In the genomic region with DNA sequence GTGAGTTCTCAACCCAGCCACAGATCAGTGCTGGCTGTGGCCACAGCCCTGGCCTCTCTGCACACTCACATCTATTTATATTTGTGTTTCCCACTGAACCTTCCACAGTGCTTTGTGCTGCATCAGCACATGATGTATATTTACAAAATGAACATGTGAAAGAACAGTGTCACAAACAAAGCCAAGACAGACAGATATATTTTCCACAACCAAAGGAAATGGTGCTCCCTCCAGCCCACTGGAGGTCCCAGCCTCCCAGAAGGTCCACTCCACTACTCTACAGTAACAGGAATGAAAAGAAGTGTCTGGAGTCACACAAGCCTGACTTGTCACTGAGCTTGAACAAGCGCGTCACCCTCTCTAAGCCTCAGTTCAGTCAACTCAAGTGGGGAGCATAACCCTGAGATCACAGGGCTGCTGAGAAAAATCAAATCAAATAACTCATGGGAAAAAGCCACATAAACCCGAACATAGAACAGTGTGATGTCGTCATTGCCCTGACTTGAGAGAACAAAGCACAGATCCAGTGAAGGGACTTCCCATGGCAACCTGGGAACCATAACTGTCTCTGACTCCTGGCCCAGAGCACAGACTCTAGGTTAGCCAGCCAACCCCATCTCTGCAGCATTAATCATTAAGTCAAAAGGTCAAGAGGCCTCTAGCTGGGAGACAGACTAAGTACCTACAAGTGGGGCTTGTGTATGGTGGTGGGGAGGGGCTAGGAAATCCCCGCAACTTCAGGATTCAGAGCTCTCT, we compare ENCODE assay signal across 11 cellular contexts.
DNase-seq lines count a peak whose midpoint lies in the region; ATAC-seq and TF ChIP-seq lines count a peak whose summit lies in the region.
"Had no signal": no experiment of that assay in that cellular context is flagged by ENCODE, and none has a peak within 500 bp of the region (broad histone marks: within the 10 kb centered on the region; RNA-seq: fewer than 3 reads in every experiment).

No MANE protein-coding gene starts in this region.

- H3F3A ChIP-seq in SK-N-SH (replicated peaks; ENCODE audit: insufficient read depth): no peaks in the 10 kb centered on the region

- H3K9me3 Mint-ChIP-seq in type B pancreatic cell: no peaks in the 10 kb centered on the region

- TF ChIP-seq RAD21 in SK-N-SH (IDR thresholded peaks at IDR 0.05; ENCODE audit: low read length): no peak

- H3K9me2 ChIP-seq in SK-N-SH: no peaks in the 10 kb centered on the region

- peaks cover 5% of the 10 kb centered on the region for H3K27me3 Mint-ChIP-seq in type B pancreatic cell

- H3K4me3 ChIP-seq in SK-N-SH (ENCODE audit: low read depth in 2 of 2, low read length in 1 of 2): no peak overlapping the region

- no peak for DNase-seq in SK-N-SH
- peak; percentile 2 for DNase-seq in SK-MEL-5 (ENCODE audit: low read depth, low spot score)
- peak; percentile 97 for DNase-seq in kidney glomerular epithelial cell (lab: John Stamatoyannopoulos, UW)
- no peak for DNase-seq in type B pancreatic cell (ENCODE audit: extremely low spot score, unreplicated experiment)
- no peak for DNase-seq in SKM-1 (lab: John Stamatoyannopoulos, UW; ENCODE audit: unreplicated experiment)
- no peak for DNase-seq in SHP77 treated with DMSO at 0.1 percent for 48 hours (lab: John Stamatoyannopoulos, UW)
- DNase-seq: activated gamma-delta T cell treated with Interleukin-2 at 50 U/mL for 16 hours; effector CD8-positive, alpha-beta T cell; KG1 had no signal

- ATAC-seq in SK-N-SH treated with all-trans-retinoic acid at 6 μM for 48 hours (no peak), GM21528 (IDR thresholded peaks at IDR 0.05; ENCODE audit: low FRiP score, unreplicated experiment) (no peak)

- H4K20me1 ChIP-seq in SK-N-SH (ENCODE audit: insufficient read depth): no peaks in the 10 kb centered on the region

- TF ChIP-seq CTCF in SK-N-SH (IDR thresholded peaks at IDR 0.05) (no peak), type B pancreatic cell (conservative IDR thresholded peaks at IDR 0.05) (no peak)

- POLR2A ChIA-PET in SK-N-SH (lab: Yijun Ruan, JAX): no interaction called here

- H3K27ac ChIP-seq in SK-N-SH (ENCODE audit: low read depth in 2 of 2, low read length in 1 of 2): no peak overlapping the region

- 71% methylated on average over 5 of the region's 5 CpGs for whole genome bisulfite sequencing in SK-N-SH (ENCODE audit: low lambda C conversion rate)

- in situ Hi-C loops in SK-MEL-5 (cut with HindIII; ENCODE audit: low pct_unique_long_range_greater_than_20kb, low sequenced_read_pairs): no loop called here

- no peak overlapping the region for H3K9ac ChIP-seq in SK-N-SH

- no peaks in the 10 kb centered on the region for H3K36me3 Mint-ChIP-seq in type B pancreatic cell

- peaks cover 0 to 13% of the 10 kb centered on the region in 2 experiments; a peak in 1 of 4 replicates for H3K4me1 ChIP-seq in SK-N-SH (ENCODE audit: control insufficient read depth in 1 of 2, insufficient read depth in 2 of 2, low read depth in 1 of 2, low read length in 1 of 2)

- CTCF ChIA-PET in SK-N-SH (lab: Yijun Ruan, JAX): interaction anchor here (1.1 to 1.9 kb wide), 2 partner anchors 185 to 444 kb away, joined by 3 to 4 read pairs; no protein-coding TSS in a partner anchor

- peak overlapping the region; percentile 24 for H3K4me3 Mint-ChIP-seq in type B pancreatic cell

- peaks cover 47% of the 10 kb centered on the region for H3K4me1 Mint-ChIP-seq in type B pancreatic cell (ENCODE audit: unreplicated experiment)

- H3K36me3 ChIP-seq in SK-N-SH (replicated peaks in 1 of 2; ENCODE audit: control insufficient read depth in 1 of 2, insufficient read depth in 2 of 2, low read length in 1 of 2): no peaks in the 10 kb centered on the region

- no peak overlapping the region for H3K4me2 ChIP-seq in SK-N-SH

- TF ChIP-seq EP300 in SK-N-SH (IDR thresholded peaks at IDR 0.05; ENCODE audit: borderline replicate concordance in 1 of 2, low read depth in 1 of 2, low read length in 1 of 2): no peak

- no peaks in the 10 kb centered on the region for H3K27me3 ChIP-seq in SK-N-SH (ENCODE audit: insufficient read depth)

- H3K27ac Mint-ChIP-seq in type B pancreatic cell: peak overlapping the region; percentile 73

- H3K9me3 ChIP-seq in SK-N-SH: no peaks in the 10 kb centered on the region

- no peaks in the 10 kb centered on the region for H3K79me2 ChIP-seq in SK-N-SH (ENCODE audit: insufficient read depth)

- H2AFZ ChIP-seq in SK-N-SH (ENCODE audit: low read depth): no peak overlapping the region

TF ChIP-seq in SK-N-SH treated with all-trans-retinoic acid at 6 μM for 48 hours, 23 proteins besides CTCF, POLR2A, EP300 and RAD21:
- TF ChIP-seq ESRRG (CRISPR knock-in tag; IDR thresholded peaks at IDR 0.05): no peak
- 0 out of 2 replicates have a peak, but pooled peaks have one; percentile 8 for TF ChIP-seq ISL1 (CRISPR knock-in tag; IDR thresholded peaks at IDR 0.05)

TF ChIP-seq in SK-N-SH, 30 proteins besides CTCF, POLR2A, EP300 and RAD21:
- TF ChIP-seq, protein P1, sequence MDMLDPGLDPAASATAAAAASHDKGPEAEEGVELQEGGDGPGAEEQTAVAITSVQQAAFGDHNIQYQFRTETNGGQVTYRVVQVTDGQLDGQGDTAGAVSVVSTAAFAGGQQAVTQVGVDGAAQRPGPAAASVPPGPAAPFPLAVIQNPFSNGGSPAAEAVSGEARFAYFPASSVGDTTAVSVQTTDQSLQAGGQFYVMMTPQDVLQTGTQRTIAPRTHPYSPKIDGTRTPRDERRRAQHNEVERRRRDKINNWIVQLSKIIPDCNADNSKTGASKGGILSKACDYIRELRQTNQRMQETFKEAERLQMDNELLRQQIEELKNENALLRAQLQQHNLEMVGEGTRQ (IDR thresholded peaks at IDR 0.05; ENCODE audit: borderline replicate concordance, low read depth, low read length): no peak
- TF ChIP-seq ELF1 (IDR thresholded peaks at IDR 0.05): no peak
- no peak for TF ChIP-seq GATA2 (CRISPR knock-in tag; IDR thresholded peaks at IDR 0.05)
- TF ChIP-seq CHD2 (IDR thresholded peaks at IDR 0.05; ENCODE audit: low read length, partially characterized antibody): no peak
- no peak for TF ChIP-seq JUND (IDR thresholded peaks at IDR 0.05)
- TF ChIP-seq TEAD4 (IDR thresholded peaks at IDR 0.05; ENCODE audit: borderline replicate concordance, insufficient read depth): no peak
- TF ChIP-seq, protein P2, sequence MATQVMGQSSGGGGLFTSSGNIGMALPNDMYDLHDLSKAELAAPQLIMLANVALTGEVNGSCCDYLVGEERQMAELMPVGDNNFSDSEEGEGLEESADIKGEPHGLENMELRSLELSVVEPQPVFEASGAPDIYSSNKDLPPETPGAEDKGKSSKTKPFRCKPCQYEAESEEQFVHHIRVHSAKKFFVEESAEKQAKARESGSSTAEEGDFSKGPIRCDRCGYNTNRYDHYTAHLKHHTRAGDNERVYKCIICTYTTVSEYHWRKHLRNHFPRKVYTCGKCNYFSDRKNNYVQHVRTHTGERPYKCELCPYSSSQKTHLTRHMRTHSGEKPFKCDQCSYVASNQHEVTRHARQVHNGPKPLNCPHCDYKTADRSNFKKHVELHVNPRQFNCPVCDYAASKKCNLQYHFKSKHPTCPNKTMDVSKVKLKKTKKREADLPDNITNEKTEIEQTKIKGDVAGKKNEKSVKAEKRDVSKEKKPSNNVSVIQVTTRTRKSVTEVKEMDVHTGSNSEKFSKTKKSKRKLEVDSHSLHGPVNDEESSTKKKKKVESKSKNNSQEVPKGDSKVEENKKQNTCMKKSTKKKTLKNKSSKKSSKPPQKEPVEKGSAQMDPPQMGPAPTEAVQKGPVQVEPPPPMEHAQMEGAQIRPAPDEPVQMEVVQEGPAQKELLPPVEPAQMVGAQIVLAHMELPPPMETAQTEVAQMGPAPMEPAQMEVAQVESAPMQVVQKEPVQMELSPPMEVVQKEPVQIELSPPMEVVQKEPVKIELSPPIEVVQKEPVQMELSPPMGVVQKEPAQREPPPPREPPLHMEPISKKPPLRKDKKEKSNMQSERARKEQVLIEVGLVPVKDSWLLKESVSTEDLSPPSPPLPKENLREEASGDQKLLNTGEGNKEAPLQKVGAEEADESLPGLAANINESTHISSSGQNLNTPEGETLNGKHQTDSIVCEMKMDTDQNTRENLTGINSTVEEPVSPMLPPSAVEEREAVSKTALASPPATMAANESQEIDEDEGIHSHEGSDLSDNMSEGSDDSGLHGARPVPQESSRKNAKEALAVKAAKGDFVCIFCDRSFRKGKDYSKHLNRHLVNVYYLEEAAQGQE (IDR thresholded peaks at IDR 0.05; ENCODE audit: low read depth, low read length): no peak
- no peak for TF ChIP-seq NRF1 (IDR thresholded peaks at IDR 0.05; ENCODE audit: low read depth, low read length)
- TF ChIP-seq FOXM1 (IDR thresholded peaks at IDR 0.05; ENCODE audit: low read depth): no peak
- no peak for TF ChIP-seq RXRA (IDR thresholded peaks at IDR 0.05; ENCODE audit: borderline replicate concordance, low read depth)
- TF ChIP-seq, protein P3, sequence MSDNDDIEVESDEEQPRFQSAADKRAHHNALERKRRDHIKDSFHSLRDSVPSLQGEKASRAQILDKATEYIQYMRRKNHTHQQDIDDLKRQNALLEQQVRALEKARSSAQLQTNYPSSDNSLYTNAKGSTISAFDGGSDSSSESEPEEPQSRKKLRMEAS (IDR thresholded peaks at IDR 0.05; ENCODE audit: low read depth): no peak

Comparison
In these comparisons a context has a peak if more than half of its experiments do, and no peak if none do; other contexts are left out.
1. DNase-seq: peak in SK-MEL-5 (single experiment) and kidney glomerular epithelial cell (single experiment); none in SK-N-SH (single experiment), type B pancreatic cell (single experiment), SKM-1 (single experiment) and SHP77 treated with DMSO at 0.1 percent for 48 hours (single experiment).